8 cellular contexts compared by ENCODE assay signal in genomic region chr9:20684035-20684864, GRCh38.
DNase-seq lines count a peak whose midpoint lies in the region; ATAC-seq and TF ChIP-seq lines count a peak whose summit lies in the region.

Gene FOCAD (plus strand): TSS chr9:20684259. CDS start chr9:20715354, 31,095 bp downstream.

- peak; percentile 99 for TF ChIP-seq POLR2A in GM18951 (IDR thresholded peaks at IDR 0.05; ENCODE audit: extremely low read depth, insufficient read depth, insufficient read length)

- ATAC-seq in HG03196 (IDR thresholded peaks at IDR 0.05; ENCODE audit: unreplicated experiment) = peak; percentile 97

- H3K27ac ChIP-seq in cingulate gyrus (ENCODE audit: low read depth, low read length) (peak within 1 kb of the TSS; percentile 77), layer of hippocampus (ENCODE audit: low read depth, low read length) (peak within 1 kb of the TSS; percentile 77)

- in situ Hi-C loops in GM18951 (cut with MboI; ENCODE audit: low sequenced_read_pairs, unreplicated experiment) = no loop called here

- DNase-seq in AG08396 (ENCODE audit: low spot score) (peak; percentile 98), NCI-H345 (lab: John Stamatoyannopoulos, UW) (peak; percentile 98)
- DNase-seq in activated CD4-positive, alpha-beta T cell treated with anti-CD3 and anti-CD28 coated beads for 4 hours = peak; percentile 94
- DNase-seq in stimulated activated CD4-positive, alpha-beta T cell treated with anti-CD3 and anti-CD28 coated beads, Interleukin-1b, Interleukin-23, amount 100 ng/mL, for 4 hours (ENCODE audit: low read depth in 2 of 2) = peak; percentile 93 to 96

- no peaks in the 10 kb centered on the region for H3K27me3 ChIP-seq in layer of hippocampus (ENCODE audit: control insufficient read depth, insufficient read depth, low read length)

Comparison
In these comparisons a context has a peak if more than half of its experiments do, and no peak if none do; other contexts are left out.
1. Peak in every context shown above with its lines: DNase-seq, ATAC-seq and H3K27ac ChIP-seq.